In genomic region chr17:75776399-75777242, GRCh38 we compare ENCODE assay signal across 8 cellular contexts. TPM values are rescaled to one million over a fixed set of nuclear protein-coding genes. Genes with fewer than 3 reads are reported as not detected.
DNase-seq lines count a peak whose midpoint lies in the region; ATAC-seq, FAIRE-seq and TF ChIP-seq lines count a peak whose summit lies in the region.

No MANE protein-coding gene starts in this region.

- H3K36me3 Mint-ChIP-seq in activated naive CD8-positive, alpha-beta T cell treated with anti-CD3 and anti-CD28 coated beads, Interleukin-2, amount 50 U/mL, for 24 hours (ENCODE audit: low read depth), result peaks cover 37% of the 10 kb centered on the region

- peak overlapping the region; percentile 85 for H3K27ac Mint-ChIP-seq in activated naive CD8-positive, alpha-beta T cell treated with anti-CD3 and anti-CD28 coated beads, Interleukin-2, amount 50 U/mL, for 24 hours

- 20% methylated on average over 15 of the region's 15 CpGs for WGBS in right lobe of liver (ENCODE audit: insufficient coverage, low coverage, low lambda C conversion rate, missing lambda C conversion rate)

- no peaks in the 10 kb centered on the region for H3K9me3 Mint-ChIP-seq in activated naive CD8-positive, alpha-beta T cell treated with anti-CD3 and anti-CD28 coated beads, Interleukin-2, amount 50 U/mL, for 24 hours

- H3K4me3 ChIP-seq in right lobe of liver, result no peak overlapping the region
- peak overlapping the region; percentile 78 for H3K4me3 ChIP-seq in tibial artery

- no peak for FAIRE-seq in RCC 7860 (lab: Jason Lieb, UNC)

- no peak for TF ChIP-seq POLR2A in right lobe of liver (IDR thresholded peaks at IDR 0.05)

- H3K36me3 ChIP-seq in right lobe of liver (peaks cover 0 to 19% (median 10%) of the 10 kb centered on the region in 4 donors), tibial artery (peaks cover 44 to 59% (median 50%) of the 10 kb centered on the region in 3 donors)

- H3K27ac ChIP-seq in right lobe of liver, result peak overlapping the region; percentile 11 to 48 (median 45)
- peak overlapping the region in 1 of 2 donors; percentile 97 for H3K27ac ChIP-seq in tibial artery

- H3K9me3 ChIP-seq in right lobe of liver (no peaks in the 10 kb centered on the region), tibial artery (no peaks in the 10 kb centered on the region)

- no peaks in the 10 kb centered on the region for H3K27me3 Mint-ChIP-seq in activated naive CD8-positive, alpha-beta T cell treated with anti-CD3 and anti-CD28 coated beads, Interleukin-2, amount 50 U/mL, for 24 hours

- H3K4me1 ChIP-seq in right lobe of liver, result peaks cover 0 to 42% (median 12%) of the 10 kb centered on the region in 4 donors
- peaks cover 0 to 39% (median 28%) of the 10 kb centered on the region in 4 donors for H3K4me1 ChIP-seq in tibial artery

- intact Hi-C loops in right lobe of liver (cut with DNase I), result no loop called here
- intact Hi-C loops in tibial artery (cut with DNase I; ENCODE audit: low total_unique reads), result no loop called here

- DNase-seq in CD1c-positive myeloid dendritic cell (ENCODE audit: extremely low spot score), result peak; percentile 68
- DNase-seq in M059J (ENCODE audit: low read depth), result peak; percentile 67
- peak; percentile 26 for DNase-seq in activated naive CD8-positive, alpha-beta T cell treated with anti-CD3 and anti-CD28 coated beads, Interleukin-2, amount 50 U/mL, for 24 hours
- no peak for DNase-seq in right lobe of liver
- DNase-seq in tibial artery, result peak in 1 of 2 donors; percentile 48
- DNase-seq in cortex of kidney (lab: John Stamatoyannopoulos, UW), result no peak
- no peak for DNase-seq in islet precursor cell
- DNase-seq in RCC 7860 (ENCODE audit: low spot score), result no peak

- ATAC-seq in activated naive CD8-positive, alpha-beta T cell treated with anti-CD3 and anti-CD28 coated beads, Interleukin-2, amount 50 U/mL, for 24 hours, result no peak
- peak in 1 of 4 donors; percentile 4 for ATAC-seq in right lobe of liver

- TF ChIP-seq CTCF in right lobe of liver (IDR thresholded peaks at IDR 0.05) (no peak), tibial artery (IDR thresholded peaks at IDR 0.05) (no peak)

- H3K27me3 ChIP-seq in right lobe of liver (no peaks in the 10 kb centered on the region), tibial artery (no peaks in the 10 kb centered on the region)

- peak overlapping the region; percentile 96 for H3K4me3 Mint-ChIP-seq in activated naive CD8-positive, alpha-beta T cell treated with anti-CD3 and anti-CD28 coated beads, Interleukin-2, amount 50 U/mL, for 24 hours

- peaks cover 37% of the 10 kb centered on the region for H3K4me1 Mint-ChIP-seq in activated naive CD8-positive, alpha-beta T cell treated with anti-CD3 and anti-CD28 coated beads, Interleukin-2, amount 50 U/mL, for 24 hours

RNA-seq across cellular contexts. Expression of gene UNK, which starts 8.0 kb away (rescaled TPM):
- total RNA-seq in M059J (2014; rRNA removed; shearing (Covaris generic)), result 23.2 and 26.7 TPM in 2 replicates
- total RNA-seq in right lobe of liver, result 10 to 100 TPM in 4 of 6 experiments, 1 to 10 TPM in 2; 5.8 to 29.2 (median 11.1) TPM

RNA-seq across cellular contexts. Expression of gene GALK1, which starts 11.6 kb away (rescaled TPM):
- 20.4 and 31.6 TPM in 2 replicates for total RNA-seq in M059J (2014; rRNA removed; shearing (Covaris generic))
- 10 to 100 TPM; 38.6 to 87.4 (median 76.9) TPM for total RNA-seq in right lobe of liver

RNA-seq across cellular contexts. Expression of gene ITGB4, which starts 55.4 kb away (rescaled TPM):
- 4.8 and 8.0 TPM in 2 replicates for total RNA-seq in M059J (2014; rRNA removed; shearing (Covaris generic))
- total RNA-seq in right lobe of liver, result 1 to 10 TPM in 5 of 6 experiments, under 1 TPM in 1; 0.92 to 4.1 (median 2.0) TPM

Comparison
In these comparisons a context has a peak if more than half of its experiments do, and no peak if none do; other contexts are left out.
1. DNase-seq: peak in CD1c-positive myeloid dendritic cell (single experiment), M059J (single experiment) and activated naive CD8-positive, alpha-beta T cell treated with anti-CD3 and anti-CD28 coated beads, Interleukin-2, amount 50 U/mL, for 24 hours (single experiment); none in right lobe of liver (0 of 3), cortex of kidney (single experiment), islet precursor cell (single experiment) and RCC 7860 (single experiment).
2. H3K4me3 ChIP-seq: peak in tibial artery (2 of 2); none in right lobe of liver (0 of 3).